3 cellular contexts compared by ENCODE assay signal in the genomic region with DNA sequence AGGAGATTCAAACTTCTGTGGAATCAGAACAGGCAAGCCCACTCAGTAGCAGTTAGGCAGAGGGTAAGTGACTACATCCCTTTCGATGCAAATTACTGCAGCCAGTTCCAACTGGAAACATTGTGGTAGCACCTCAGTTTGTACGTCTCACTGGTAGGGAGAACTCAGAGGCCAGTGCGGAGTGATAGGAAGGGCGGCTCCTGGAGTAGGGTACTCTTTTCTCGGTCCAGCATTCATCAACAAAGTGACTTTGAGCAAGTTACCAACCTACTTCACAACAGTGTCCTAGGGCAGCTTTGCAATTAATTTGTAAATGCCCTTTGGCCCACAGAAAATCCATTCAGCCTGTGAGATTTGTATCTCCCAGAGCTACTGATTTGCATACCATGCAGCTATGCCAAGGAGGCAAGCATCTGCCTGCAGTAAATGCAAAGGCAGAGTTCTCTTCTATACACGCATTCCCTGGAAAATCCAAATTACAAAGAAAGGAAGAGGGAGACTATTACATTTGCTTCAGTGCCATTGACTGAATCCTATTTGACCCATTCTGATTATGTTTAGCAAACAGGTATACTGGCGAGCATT.
A peak's percentile ranks its signal among the peaks of the same experiment; 100 is the strongest.
TF ChIP-seq lines count a peak whose summit lies in the region.

No MANE protein-coding gene starts in this region.

TF ChIP-seq in SK-N-SH, 30 proteins besides CTCF, POLR2A, EP300 and RAD21 (continued from another document):
- TF ChIP-seq GATA2 (CRISPR knock-in tag; IDR thresholded peaks at IDR 0.05) (peak; percentile 57), GABPA (IDR thresholded peaks at IDR 0.05; ENCODE audit: low read depth) (no peak), TEAD4 (IDR thresholded peaks at IDR 0.05; ENCODE audit: borderline replicate concordance, insufficient read depth) (no peak), FOXJ3 (CRISPR knock-in tag; IDR thresholded peaks at IDR 0.05) (no peak), RFX5 (IDR thresholded peaks at IDR 0.05; ENCODE audit: low read length) (no peak), NFIC (IDR thresholded peaks at IDR 0.05; ENCODE audit: borderline replicate concordance) (no peak), RCOR1 (IDR thresholded peaks at IDR 0.05; ENCODE audit: low read length) (peak; percentile 49; the same call in 1 of the 2 replicates), NRF1 (IDR thresholded peaks at IDR 0.05; ENCODE audit: low read depth, low read length) (no peak), FOXM1 (IDR thresholded peaks at IDR 0.05; ENCODE audit: low read depth) (no peak)
- TF ChIP-seq, protein P1, sequence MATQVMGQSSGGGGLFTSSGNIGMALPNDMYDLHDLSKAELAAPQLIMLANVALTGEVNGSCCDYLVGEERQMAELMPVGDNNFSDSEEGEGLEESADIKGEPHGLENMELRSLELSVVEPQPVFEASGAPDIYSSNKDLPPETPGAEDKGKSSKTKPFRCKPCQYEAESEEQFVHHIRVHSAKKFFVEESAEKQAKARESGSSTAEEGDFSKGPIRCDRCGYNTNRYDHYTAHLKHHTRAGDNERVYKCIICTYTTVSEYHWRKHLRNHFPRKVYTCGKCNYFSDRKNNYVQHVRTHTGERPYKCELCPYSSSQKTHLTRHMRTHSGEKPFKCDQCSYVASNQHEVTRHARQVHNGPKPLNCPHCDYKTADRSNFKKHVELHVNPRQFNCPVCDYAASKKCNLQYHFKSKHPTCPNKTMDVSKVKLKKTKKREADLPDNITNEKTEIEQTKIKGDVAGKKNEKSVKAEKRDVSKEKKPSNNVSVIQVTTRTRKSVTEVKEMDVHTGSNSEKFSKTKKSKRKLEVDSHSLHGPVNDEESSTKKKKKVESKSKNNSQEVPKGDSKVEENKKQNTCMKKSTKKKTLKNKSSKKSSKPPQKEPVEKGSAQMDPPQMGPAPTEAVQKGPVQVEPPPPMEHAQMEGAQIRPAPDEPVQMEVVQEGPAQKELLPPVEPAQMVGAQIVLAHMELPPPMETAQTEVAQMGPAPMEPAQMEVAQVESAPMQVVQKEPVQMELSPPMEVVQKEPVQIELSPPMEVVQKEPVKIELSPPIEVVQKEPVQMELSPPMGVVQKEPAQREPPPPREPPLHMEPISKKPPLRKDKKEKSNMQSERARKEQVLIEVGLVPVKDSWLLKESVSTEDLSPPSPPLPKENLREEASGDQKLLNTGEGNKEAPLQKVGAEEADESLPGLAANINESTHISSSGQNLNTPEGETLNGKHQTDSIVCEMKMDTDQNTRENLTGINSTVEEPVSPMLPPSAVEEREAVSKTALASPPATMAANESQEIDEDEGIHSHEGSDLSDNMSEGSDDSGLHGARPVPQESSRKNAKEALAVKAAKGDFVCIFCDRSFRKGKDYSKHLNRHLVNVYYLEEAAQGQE (IDR thresholded peaks at IDR 0.05; ENCODE audit: low read depth, low read length) = no peak

TF ChIP-seq in SK-N-SH treated with all-trans-retinoic acid at 6 μM for 48 hours, 23 proteins besides CTCF, POLR2A, EP300 and RAD21:
- no peak for TF ChIP-seq POU6F1 (CRISPR knock-in tag; IDR thresholded peaks at IDR 0.05; ENCODE audit: borderline replicate concordance, low read depth)
- TF ChIP-seq TOX (CRISPR knock-in tag; IDR thresholded peaks at IDR 0.05; ENCODE audit: borderline replicate concordance) = no peak
- no peak for TF ChIP-seq CSDC2 (CRISPR knock-in tag; IDR thresholded peaks at IDR 0.05)
- TF ChIP-seq GLIS3 (CRISPR knock-in tag; IDR thresholded peaks at IDR 0.05) = no peak
- TF ChIP-seq ZNF70 (CRISPR knock-in tag; IDR thresholded peaks at IDR 0.05) = no peak
- no peak for TF ChIP-seq ZNF565 (CRISPR knock-in tag; conservative IDR thresholded peaks at IDR 0.05; ENCODE audit: low read depth)
- TF ChIP-seq, protein P2, sequence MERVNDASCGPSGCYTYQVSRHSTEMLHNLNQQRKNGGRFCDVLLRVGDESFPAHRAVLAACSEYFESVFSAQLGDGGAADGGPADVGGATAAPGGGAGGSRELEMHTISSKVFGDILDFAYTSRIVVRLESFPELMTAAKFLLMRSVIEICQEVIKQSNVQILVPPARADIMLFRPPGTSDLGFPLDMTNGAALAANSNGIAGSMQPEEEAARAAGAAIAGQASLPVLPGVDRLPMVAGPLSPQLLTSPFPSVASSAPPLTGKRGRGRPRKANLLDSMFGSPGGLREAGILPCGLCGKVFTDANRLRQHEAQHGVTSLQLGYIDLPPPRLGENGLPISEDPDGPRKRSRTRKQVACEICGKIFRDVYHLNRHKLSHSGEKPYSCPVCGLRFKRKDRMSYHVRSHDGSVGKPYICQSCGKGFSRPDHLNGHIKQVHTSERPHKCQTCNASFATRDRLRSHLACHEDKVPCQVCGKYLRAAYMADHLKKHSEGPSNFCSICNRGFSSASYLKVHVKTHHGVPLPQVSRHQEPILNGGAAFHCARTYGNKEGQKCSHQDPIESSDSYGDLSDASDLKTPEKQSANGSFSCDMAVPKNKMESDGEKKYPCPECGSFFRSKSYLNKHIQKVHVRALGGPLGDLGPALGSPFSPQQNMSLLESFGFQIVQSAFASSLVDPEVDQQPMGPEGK (CRISPR knock-in tag; IDR thresholded peaks at IDR 0.05; ENCODE audit: borderline replicate concordance) = no peak
- TF ChIP-seq PPARA (CRISPR knock-in tag; IDR thresholded peaks at IDR 0.05; ENCODE audit: borderline replicate concordance) = no peak
- TF ChIP-seq, protein P3, sequence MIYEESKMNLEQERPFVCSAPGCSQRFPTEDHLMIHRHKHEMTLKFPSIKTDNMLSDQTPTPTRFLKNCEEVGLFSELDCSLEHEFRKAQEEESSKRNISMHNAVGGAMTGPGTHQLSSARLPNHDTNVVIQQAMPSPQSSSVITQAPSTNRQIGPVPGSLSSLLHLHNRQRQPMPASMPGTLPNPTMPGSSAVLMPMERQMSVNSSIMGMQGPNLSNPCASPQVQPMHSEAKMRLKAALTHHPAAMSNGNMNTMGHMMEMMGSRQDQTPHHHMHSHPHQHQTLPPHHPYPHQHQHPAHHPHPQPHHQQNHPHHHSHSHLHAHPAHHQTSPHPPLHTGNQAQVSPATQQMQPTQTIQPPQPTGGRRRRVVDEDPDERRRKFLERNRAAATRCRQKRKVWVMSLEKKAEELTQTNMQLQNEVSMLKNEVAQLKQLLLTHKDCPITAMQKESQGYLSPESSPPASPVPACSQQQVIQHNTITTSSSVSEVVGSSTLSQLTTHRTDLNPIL (CRISPR knock-in tag; IDR thresholded peaks at IDR 0.05; ENCODE audit: low read depth) = no peak
- no peak for TF ChIP-seq ZC3H10 (CRISPR knock-in tag; IDR thresholded peaks at IDR 0.05)
TF ChIP-seq in SK-N-SH treated with all-trans-retinoic acid at 6 μM for 48 hours: peak in this region for 0.

TF ChIP-seq in H1, 55 proteins besides CTCF, POLR2A, EP300 and RAD21 (continued from another document):
- TF ChIP-seq CEBPB (IDR thresholded peaks at IDR 0.05; ENCODE audit: low read depth, low read length) (no peak), SAP30 (IDR thresholded peaks at IDR 0.05; ENCODE audit: insufficient read depth, insufficient replicate concordance, low read length) (no peak), ZNF274 (IDR thresholded peaks at IDR 0.05; ENCODE audit: borderline replicate concordance, extremely low read depth, low read length) (no peak), CHD7 (IDR thresholded peaks at IDR 0.05; ENCODE audit: insufficient replicate concordance, low read length) (no peak)
